ENCODE assay signal across 8 cellular contexts in the genomic region with DNA sequence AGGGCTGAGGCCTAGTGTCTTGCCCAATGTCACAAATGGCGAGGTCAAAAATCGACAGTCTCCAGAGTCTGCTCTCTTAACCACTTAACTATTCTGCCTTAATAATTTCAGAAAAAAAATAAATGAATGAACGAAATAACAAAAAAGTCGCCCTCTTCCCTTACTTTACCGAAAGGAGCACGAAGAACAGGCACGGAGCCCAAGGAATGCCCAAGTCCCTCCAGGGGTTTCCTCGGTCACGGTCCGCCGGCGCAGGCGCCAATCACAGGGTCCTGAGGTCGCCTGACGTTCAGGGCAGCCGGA. TPM values are rescaled to one million over a fixed set of nuclear protein-coding genes. Genes with fewer than 3 reads are reported as not detected.
DNase-seq lines count a peak whose midpoint lies in the region; ATAC-seq, FAIRE-seq and TF ChIP-seq lines count a peak whose summit lies in the region.

No MANE protein-coding gene starts in this region.

- peak overlapping the region; percentile 100 for H3K4me3 Mint-ChIP-seq in astrocyte (ENCODE audit: unreplicated experiment)

- H3K27me3 ChIP-seq in astrocyte (ENCODE audit: insufficient read depth, low read length) = no peaks in the 10 kb centered on the region
- no peaks in the 10 kb centered on the region for H3K27me3 ChIP-seq in thoracic aorta (replicated peaks; ENCODE audit: insufficient read depth)

- H3K9me3 ChIP-seq in astrocyte (ENCODE audit: insufficient read depth, low read depth, low read length) (no peaks in the 10 kb centered on the region), thoracic aorta (no peaks in the 10 kb centered on the region)

- H2AFZ ChIP-seq in astrocyte (ENCODE audit: low read depth, low read length) = peak overlapping the region; percentile 97

- H3K79me2 ChIP-seq in astrocyte (ENCODE audit: insufficient read depth, low read length) = peaks cover 61% of the 10 kb centered on the region

- peaks cover 21% of the 10 kb centered on the region for H3K4me1 Mint-ChIP-seq in astrocyte (ENCODE audit: low read depth, unreplicated experiment)

- no peaks in the 10 kb centered on the region for H3K9me3 Mint-ChIP-seq in astrocyte (ENCODE audit: unreplicated experiment)

- ATAC-seq in GM19023 (IDR thresholded peaks at IDR 0.05; ENCODE audit: unreplicated experiment) = peak; percentile 61
- peak; percentile 65 for ATAC-seq in HG03280 (IDR thresholded peaks at IDR 0.05; ENCODE audit: unreplicated experiment)
- ATAC-seq in left lobe of liver = peak; percentile 85
- peak; percentile 56 for ATAC-seq in thoracic aorta (ENCODE audit: insufficient number of reproducible peaks, low FRiP score, low read depth)

- no peaks in the 10 kb centered on the region for H3K27me3 Mint-ChIP-seq in astrocyte (ENCODE audit: low read depth, unreplicated experiment)

- peak overlapping the region; percentile 80 for H3K4me3 ChIP-seq in astrocyte (ENCODE audit: insufficient read depth, low read depth, low read length)
- H3K4me3 ChIP-seq in thoracic aorta = peak overlapping the region; percentile 89

- H3K9ac ChIP-seq in astrocyte (ENCODE audit: low read length) = peak overlapping the region; percentile 97

- peaks cover 16% of the 10 kb centered on the region for H3K36me3 ChIP-seq in astrocyte (ENCODE audit: insufficient read depth, low read length)
- H3K36me3 ChIP-seq in thoracic aorta = peaks cover 19% of the 10 kb centered on the region

- TF ChIP-seq CTCF in astrocyte (IDR thresholded peaks at IDR 0.05; ENCODE audit: insufficient read depth, low read depth, low read length) (no peak), thoracic aorta (IDR thresholded peaks at IDR 0.05) (no peak)

- peak overlapping the region; percentile 86 for H3K4me2 ChIP-seq in astrocyte (ENCODE audit: low read length)

- DNase-seq in astrocyte (ENCODE audit: low read depth) (no peak), left lobe of liver (ENCODE audit: low spot score) (no peak), thoracic aorta (ENCODE audit: low spot score) (no peak), occipital lobe (lab: John Stamatoyannopoulos, UW) (no peak)
- DNase-seq in NK-92 treated with Interleukin-12 subunit alpha and Interleukin-12 subunit beta, amount 100 ng/mL, for 24 hours (lab: John Stamatoyannopoulos, UW) = no peak
- DNase-seq in stimulated activated CD4-positive, alpha-beta T cell treated with anti-CD3 and anti-CD28 coated beads, Interleukin-2, amount 100 ng/mL, for 48 hours = no peak

- H3K4me1 ChIP-seq in astrocyte (ENCODE audit: insufficient read depth, low read length) = peaks cover 23% of the 10 kb centered on the region
- peaks cover 16 to 28% of the 10 kb centered on the region in 2 donors for H3K4me1 ChIP-seq in thoracic aorta (ENCODE audit: control insufficient read depth in 1 of 2, low read depth in 2 of 2)

- peak overlapping the region; percentile 99 for H3K27ac Mint-ChIP-seq in astrocyte (ENCODE audit: unreplicated experiment)

- no peaks in the 10 kb centered on the region for H3K36me3 Mint-ChIP-seq in astrocyte (ENCODE audit: low read depth, unreplicated experiment)

- peak overlapping the region; percentile 95 for H3K27ac ChIP-seq in astrocyte (ENCODE audit: low read depth, low read length)
- H3K27ac ChIP-seq in thoracic aorta = peak overlapping the region; percentile 89 to 93

- no peak for FAIRE-seq in astrocyte (lab: Jason Lieb, UNC)

- no peaks in the 10 kb centered on the region for H4K20me1 ChIP-seq in astrocyte (ENCODE audit: insufficient read depth, low read length)

RNA-seq across cellular contexts. Expression of gene SUPT7L, which starts 0.3 kb away (rescaled TPM):
- total RNA-seq in astrocyte = 25.9 and 27.8 TPM in 2 replicates
- total RNA-seq in left lobe of liver = 12.2 TPM
- total RNA-seq in thoracic aorta = 10 to 100 TPM; 30.3 to 34.4 TPM
- 26.0 TPM for total RNA-seq in occipital lobe

RNA-seq across cellular contexts. Expression of gene SLC4A1AP, which starts 0.6 kb away (rescaled TPM):
- total RNA-seq in astrocyte = 20.9 and 21.3 TPM in 2 replicates
- 7.6 TPM for total RNA-seq in left lobe of liver
- 10 to 100 TPM; 19.8 to 23.7 TPM for total RNA-seq in thoracic aorta
- total RNA-seq in occipital lobe = 30.4 TPM

RNA-seq across cellular contexts. Expression of gene GPN1, which starts 34.3 kb away (rescaled TPM):
- 54.4 and 63.9 TPM in 2 replicates for total RNA-seq in astrocyte
- total RNA-seq in left lobe of liver = 8.6 TPM
- 10 to 100 TPM; 19.0 to 22.3 TPM for total RNA-seq in thoracic aorta
- 29.6 TPM for total RNA-seq in occipital lobe

RNA-seq across cellular contexts. Expression of gene CCDC121, which starts 34.3 kb away (rescaled TPM):
- 1.2 and 1.6 TPM in 2 replicates for total RNA-seq in astrocyte
- total RNA-seq in left lobe of liver = 1.2 TPM
- 1 to 10 TPM; 1.9 to 2.5 TPM for total RNA-seq in thoracic aorta
- total RNA-seq in occipital lobe = 5.9 TPM
